1 cellular context compared by ENCODE assay signal in genomic region chr1:63821650-63822049, GRCh38.
TF ChIP-seq lines count a peak whose summit lies in the region.

No MANE protein-coding gene starts in this region.

TF ChIP-seq in SK-N-SH treated with all-trans-retinoic acid at 6 μM for 48 hours, 23 proteins besides CTCF, POLR2A, EP300 and RAD21 (continued from another document):
- TF ChIP-seq POU6F1 (CRISPR knock-in tag; IDR thresholded peaks at IDR 0.05; ENCODE audit: borderline replicate concordance, low read depth), result no peak
TF ChIP-seq in SK-N-SH treated with all-trans-retinoic acid at 6 μM for 48 hours: peak in this region for 0.
